24 cellular contexts compared by ENCODE assay signal in the genomic region with DNA sequence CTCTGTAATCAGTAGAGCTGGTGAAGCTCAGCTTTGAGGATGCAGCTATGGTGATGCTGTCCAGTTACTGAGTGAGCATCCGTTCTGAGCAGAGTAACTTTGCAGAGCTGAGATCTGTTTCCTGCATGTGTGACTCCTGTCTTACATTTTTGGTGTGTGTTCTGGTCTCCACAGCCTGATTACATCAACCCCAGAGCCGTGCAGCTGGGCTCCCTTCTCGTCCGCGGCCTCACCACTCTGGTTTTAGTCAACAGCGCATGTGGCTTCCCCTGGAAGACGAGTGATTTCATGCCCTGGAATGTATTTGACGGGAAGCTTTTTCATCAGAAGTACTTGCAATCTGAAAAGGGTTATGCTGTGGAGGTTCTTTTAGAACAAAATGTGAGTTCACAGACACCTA.
DNase-seq lines count a peak whose midpoint lies in the region; ATAC-seq and TF ChIP-seq lines count a peak whose summit lies in the region.
"Had no signal": no experiment of that assay in that cellular context is flagged by ENCODE, and none has a peak within 500 bp of the region (broad histone marks: within the 10 kb centered on the region; RNA-seq: fewer than 3 reads in every experiment).

No MANE protein-coding gene starts in this region.

- ATAC-seq in activated CD8-positive, alpha-beta T cell treated with anti-CD3 and anti-CD28 coated beads, Interleukin-2, amount 10 ng/mL, durations not matched to agents 7 days and 5 days, result no peak
- no peak for ATAC-seq in activated CD8-positive, alpha-beta T cell treated with anti-CD3 and anti-CD28 coated beads for 36 hours
- ATAC-seq in GM18907 (IDR thresholded peaks at IDR 0.05; ENCODE audit: unreplicated experiment), result no peak
- ATAC-seq in HG03520 (IDR thresholded peaks at IDR 0.05; ENCODE audit: unreplicated experiment), result no peak
- ATAC-seq: lower lobe of right lung, Right ventricle myocardium inferior had no signal

- no peaks in the 10 kb centered on the region for H3K79me2 ChIP-seq in smooth muscle cell (ENCODE audit: low read depth)

- intact Hi-C loops in activated CD8-positive, alpha-beta T cell treated with anti-CD3 and anti-CD28 coated beads for 36 hours (cut with micrococcal nuclease), result no loop called here

- H3K36me3 Mint-ChIP-seq in activated CD8-positive, alpha-beta T cell treated with anti-CD3 and anti-CD28 coated beads, Interleukin-2, amount 10 ng/mL, durations not matched to agents 7 days and 5 days (ENCODE audit: low read depth), result peaks cover 28% of the 10 kb centered on the region
- peaks cover 23% of the 10 kb centered on the region for H3K36me3 Mint-ChIP-seq in activated CD8-positive, alpha-beta T cell treated with anti-CD3 and anti-CD28 coated beads for 36 hours (ENCODE audit: low read depth)

- no peak overlapping the region for H3K4me3 Mint-ChIP-seq in activated CD8-positive, alpha-beta T cell treated with anti-CD3 and anti-CD28 coated beads, Interleukin-2, amount 10 ng/mL, durations not matched to agents 7 days and 5 days
- H3K4me3 Mint-ChIP-seq in activated CD8-positive, alpha-beta T cell treated with anti-CD3 and anti-CD28 coated beads for 36 hours, result no peak overlapping the region
- H3K4me3 Mint-ChIP-seq: activated CD4-positive, alpha-beta memory T cell treated with anti-CD3 and anti-CD28 coated beads for 36 hours had no signal

- H3K27me3 ChIP-seq in smooth muscle cell (ENCODE audit: low read depth), result no peaks in the 10 kb centered on the region
- H3K27me3 ChIP-seq: stomach had no signal

- H3K4me1 Mint-ChIP-seq in activated CD8-positive, alpha-beta T cell treated with anti-CD3 and anti-CD28 coated beads, Interleukin-2, amount 10 ng/mL, durations not matched to agents 7 days and 5 days (ENCODE audit: low read depth), result peaks cover under 1% of the 10 kb centered on the region
- peaks cover 2% of the 10 kb centered on the region for H3K4me1 Mint-ChIP-seq in activated CD8-positive, alpha-beta T cell treated with anti-CD3 and anti-CD28 coated beads for 36 hours (ENCODE audit: low read depth)

- CTCF ChIA-PET in activated CD8-positive, alpha-beta T cell treated with anti-CD3 and anti-CD28 coated beads, Interleukin-2, amount 10 ng/mL, durations not matched to agents 7 days and 5 days (lab: Charles Lee), result no interaction called here
- CTCF ChIA-PET in activated CD8-positive, alpha-beta T cell treated with anti-CD3 and anti-CD28 coated beads for 36 hours (lab: Charles Lee), result interaction anchor here (1.2 kb wide), 1 partner anchor 8 kb away, joined by 3 read pairs; no protein-coding TSS in a partner anchor

- no peak for TF ChIP-seq CTCF in activated CD8-positive, alpha-beta T cell treated with anti-CD3 and anti-CD28 coated beads for 36 hours (IDR thresholded peaks at IDR 0.05)
- no peak for TF ChIP-seq CTCF in smooth muscle cell (IDR thresholded peaks at IDR 0.05; ENCODE audit: borderline replicate concordance, insufficient read depth, poor library complexity, severe bottlenecking)

- peaks cover 3% of the 10 kb centered on the region for H3F3A ChIP-seq in smooth muscle cell (ENCODE audit: low read depth)

- H4K20me1 ChIP-seq in smooth muscle cell (ENCODE audit: low read depth), result peaks cover 8% of the 10 kb centered on the region

- H3K9ac ChIP-seq in smooth muscle cell (ENCODE audit: low read depth), result no peak overlapping the region

- POLR2A ChIA-PET in activated CD8-positive, alpha-beta T cell treated with anti-CD3 and anti-CD28 coated beads, Interleukin-2, amount 10 ng/mL, durations not matched to agents 7 days and 5 days (lab: Charles Lee), result no interaction called here
- POLR2A ChIA-PET in activated CD8-positive, alpha-beta T cell treated with anti-CD3 and anti-CD28 coated beads for 36 hours (lab: Charles Lee), result no interaction called here

- peak overlapping the region; percentile 37 for H3K4me2 ChIP-seq in smooth muscle cell

- H3K27ac ChIP-seq in smooth muscle cell (ENCODE audit: low read depth), result peak overlapping the region; percentile 58
- H3K27ac ChIP-seq: 22Rv1, epithelial cell of prostate, HL-60, lower lobe of right lung, stomach had no signal

- H3K4me1 ChIP-seq in smooth muscle cell (ENCODE audit: low read depth), result peaks cover 14% of the 10 kb centered on the region
- H3K4me1 ChIP-seq: lower lobe of right lung had no signal

- H3K36me3 ChIP-seq in smooth muscle cell (ENCODE audit: low read depth), result peaks cover 3% of the 10 kb centered on the region

- H3K4me3 ChIP-seq in smooth muscle cell, result no peak overlapping the region
- H3K4me3 ChIP-seq: lower lobe of right lung, stomach had no signal

- WGBS in smooth muscle cell (ENCODE audit: low lambda C conversion rate), result 41% methylated on average over 8 of the region's 8 CpGs

- H3K27me3 Mint-ChIP-seq in activated CD8-positive, alpha-beta T cell treated with anti-CD3 and anti-CD28 coated beads, Interleukin-2, amount 10 ng/mL, durations not matched to agents 7 days and 5 days (ENCODE audit: low read depth), result no peaks in the 10 kb centered on the region
- no peaks in the 10 kb centered on the region for H3K27me3 Mint-ChIP-seq in activated CD8-positive, alpha-beta T cell treated with anti-CD3 and anti-CD28 coated beads for 36 hours
- H3K27me3 Mint-ChIP-seq: activated CD4-positive, alpha-beta memory T cell treated with anti-CD3 and anti-CD28 coated beads for 36 hours had no signal

- H3K9me3 Mint-ChIP-seq in activated CD8-positive, alpha-beta T cell treated with anti-CD3 and anti-CD28 coated beads, Interleukin-2, amount 10 ng/mL, durations not matched to agents 7 days and 5 days (ENCODE audit: insufficient read depth), result no peaks in the 10 kb centered on the region
- H3K9me3 Mint-ChIP-seq in activated CD8-positive, alpha-beta T cell treated with anti-CD3 and anti-CD28 coated beads for 36 hours, result no peaks in the 10 kb centered on the region
- H3K9me3 Mint-ChIP-seq: activated CD4-positive, alpha-beta memory T cell treated with anti-CD3 and anti-CD28 coated beads for 36 hours had no signal

- no peak overlapping the region for H2AFZ ChIP-seq in smooth muscle cell (ENCODE audit: low read depth)

- no peak for DNase-seq in activated CD8-positive, alpha-beta T cell treated with anti-CD3 and anti-CD28 coated beads, Interleukin-2, amount 10 ng/mL, durations not matched to agents 7 days and 5 days
- no peak for DNase-seq in activated CD8-positive, alpha-beta T cell treated with anti-CD3 and anti-CD28 coated beads for 36 hours
- peak; percentile 67 for DNase-seq in astrocyte of the hippocampus (ENCODE audit: low read depth, low spot score)
- peak; percentile 36 for DNase-seq in fibroblast of the conjunctiva (ENCODE audit: low read depth)
- DNase-seq in smooth muscle cell (lab: John Stamatoyannopoulos, UW; ENCODE audit: unreplicated experiment), result no peak
- DNase-seq in NCI-H446 treated with DMSO at 0.1 percent for 48 hours (lab: John Stamatoyannopoulos, UW), result no peak
- DNase-seq: activated CD4-positive, alpha-beta memory T cell treated with anti-CD3 and anti-CD28 coated beads for 36 hours; activated CD4-positive, CD25-positive, alpha-beta regulatory T cell; activated gamma-delta T cell; activated T-cell treated with anti-CD3 and anti-CD28 coated beads for 4 hours; central memory CD4-positive, alpha-beta T cell; GDM1; lower lobe of right lung; NCI-H1105 treated with DMSO at 0.1 percent for 48 hours; NCI-H2029 treated with DMSO at 0.1 percent for 48 hours; stomach; T1000; trophoblast cell had no signal

- H3K27ac Mint-ChIP-seq in activated CD8-positive, alpha-beta T cell treated with anti-CD3 and anti-CD28 coated beads, Interleukin-2, amount 10 ng/mL, durations not matched to agents 7 days and 5 days, result peak overlapping the region; percentile 20
- no peak overlapping the region for H3K27ac Mint-ChIP-seq in activated CD8-positive, alpha-beta T cell treated with anti-CD3 and anti-CD28 coated beads for 36 hours
- H3K27ac Mint-ChIP-seq: activated CD4-positive, alpha-beta memory T cell treated with anti-CD3 and anti-CD28 coated beads for 36 hours had no signal

- no peaks in the 10 kb centered on the region for H3K9me3 ChIP-seq in smooth muscle cell (replicated peaks; ENCODE audit: low read depth)
- H3K9me3 ChIP-seq: lower lobe of right lung, stomach had no signal

Comparison
In these comparisons a context has a peak if more than half of its experiments do, and no peak if none do; other contexts are left out.
1. DNase-seq: peak in astrocyte of the hippocampus (single experiment) and fibroblast of the conjunctiva (single experiment); none in activated CD8-positive, alpha-beta T cell treated with anti-CD3 and anti-CD28 coated beads, Interleukin-2, amount 10 ng/mL, durations not matched to agents 7 days and 5 days (single experiment), activated CD8-positive, alpha-beta T cell treated with anti-CD3 and anti-CD28 coated beads for 36 hours (single experiment), smooth muscle cell (single experiment) and NCI-H446 treated with DMSO at 0.1 percent for 48 hours (single experiment).